8 cellular contexts compared by ENCODE assay signal in genomic region chr15:51227967-51228783, GRCh38.
A peak's percentile ranks its signal among the peaks of the same experiment; 100 is the strongest.
DNase-seq lines count a peak whose midpoint lies in the region; ATAC-seq and TF ChIP-seq lines count a peak whose summit lies in the region.

No MANE protein-coding gene starts in this region.

- DNase-seq in CD14-positive monocyte (ENCODE audit: low spot score): peak; percentile 69
- peak; percentile 27 to 53 for DNase-seq in PC-9
- DNase-seq in epithelial cell of proximal tubule (ENCODE audit: low read depth): peak; percentile 59
- peak; percentile 20 for DNase-seq in retinal pigment epithelial cell (ENCODE audit: low read depth)
- no peak for DNase-seq in NCI-H2196 treated with DMSO at 0.1 percent for 48 hours (lab: John Stamatoyannopoulos, UW; ENCODE audit: unreplicated experiment)
- no peak for DNase-seq in middle frontal gyrus (ENCODE audit: extremely low spot score, low spot score)

- intact Hi-C loops in CD14-positive monocyte (cut with micrococcal nuclease): no loop called here
- intact Hi-C loops in PC-9 (cut with micrococcal nuclease; ENCODE audit: unreplicated experiment): no loop called here

- no peaks in the 10 kb centered on the region for H3K27me3 ChIP-seq in PC-9 (ENCODE audit: insufficient read depth, low read depth)

- no peaks in the 10 kb centered on the region for H3K36me3 ChIP-seq in PC-9 (ENCODE audit: low read depth)

- H4K20me1 ChIP-seq in PC-9 (ENCODE audit: insufficient read depth): no peaks in the 10 kb centered on the region

- H3K9me2 ChIP-seq in PC-9 (ENCODE audit: insufficient read depth): no peaks in the 10 kb centered on the region

- CTCF ChIA-PET in PC-9 (lab: Charles Lee): interaction anchor here (0.6 to 0.8 kb wide), 2 partner anchors 299 to 306 kb away, joined by 3 to 8 read pairs; no protein-coding TSS in a partner anchor

- H3K4me3 Mint-ChIP-seq in CD14-positive monocyte: peak overlapping the region; percentile 21 to 53

- 0 out of 2 replicates have a peak overlapping the region, but pooled peaks have one; percentile 11 for H3K4me2 ChIP-seq in PC-9

- H3K4me3 ChIP-seq in PC-9 (no peak overlapping the region), epithelial cell of proximal tubule (ENCODE audit: low read depth, low read length) (no peak overlapping the region), retinal pigment epithelial cell (ENCODE audit: low read length) (no peak overlapping the region)

- TF ChIP-seq CTCF in CD14-positive monocyte (IDR thresholded peaks at IDR 0.05): no peak
- TF ChIP-seq CTCF in PC-9 (conservative IDR thresholded peaks at IDR 0.05): no peak
- no peak for TF ChIP-seq CTCF in epithelial cell of proximal tubule (conservative IDR thresholded peaks at IDR 0.05; ENCODE audit: low read depth, low read length)
- no peak for TF ChIP-seq CTCF in retinal pigment epithelial cell (conservative IDR thresholded peaks at IDR 0.05; ENCODE audit: low read depth, low read length)

- H2AFZ ChIP-seq in PC-9: no peak overlapping the region

- peak overlapping the region; percentile 68 to 94 (median 89) for H3K27ac Mint-ChIP-seq in CD14-positive monocyte

- BruUV-seq in PC-9 (replicated peaks; lab: Mats Ljungman, UMichigan): TSS peak; percentile 88

- H3K9me3 ChIP-seq in PC-9 (ENCODE audit: insufficient read depth, low read depth): no peaks in the 10 kb centered on the region

- POLR2A ChIA-PET in PC-9 (lab: Charles Lee; ENCODE audit: unreplicated experiment): no interaction called here

- no peaks in the 10 kb centered on the region for H3K36me3 Mint-ChIP-seq in CD14-positive monocyte

- ATAC-seq in GM19025 (IDR thresholded peaks at IDR 0.05; ENCODE audit: low read depth, unreplicated experiment) (peak; percentile 88), HG03066 (IDR thresholded peaks at IDR 0.05; ENCODE audit: low read depth, unreplicated experiment) (peak; percentile 89)

- H3K9me3 Mint-ChIP-seq in CD14-positive monocyte: no peaks in the 10 kb centered on the region

- no peaks in the 10 kb centered on the region for H3F3A ChIP-seq in PC-9 (ENCODE audit: insufficient read depth, low read depth)

- no peaks in the 10 kb centered on the region for H3K27me3 Mint-ChIP-seq in CD14-positive monocyte (ENCODE audit: low read depth in 3 of 3)

- H3K27ac ChIP-seq in PC-9: no peak overlapping the region

- H3K79me2 ChIP-seq in PC-9 (ENCODE audit: low read depth): no peaks in the 10 kb centered on the region

- peaks cover 6% of the 10 kb centered on the region for H3K4me1 ChIP-seq in PC-9 (replicated peaks; ENCODE audit: insufficient read depth)

- peaks cover 50% of the 10 kb centered on the region for H3K4me1 Mint-ChIP-seq in CD14-positive monocyte

Comparison
In these comparisons a context has a peak if more than half of its experiments do, and no peak if none do; other contexts are left out.
1. DNase-seq: peak in CD14-positive monocyte (single experiment), PC-9 (2 of 2), epithelial cell of proximal tubule (single experiment) and retinal pigment epithelial cell (single experiment); none in NCI-H2196 treated with DMSO at 0.1 percent for 48 hours (single experiment) and middle frontal gyrus (single experiment).